In genomic region chr5:139396691-139397090, GRCh38 we compare ENCODE assay signal across 17 cellular contexts. TPM values are rescaled to one million over a fixed set of nuclear protein-coding genes. Genes with fewer than 3 reads are reported as not detected.
"Had no signal": no experiment of that assay in that cellular context is flagged by ENCODE, and none has a peak within 500 bp of the region (broad histone marks: within the 10 kb centered on the region; RNA-seq: fewer than 3 reads in every experiment).

No MANE protein-coding gene starts in this region.

- DNase-seq: activated CD4-positive, alpha-beta T cell treated with anti-CD3 and anti-CD28 coated beads for 1 hour; activated effector memory CD4-positive, alpha-beta T cell treated with Interleukin-2 at 50 U/mL for 16 hours; activated naive CD8-positive, alpha-beta T cell treated with anti-CD3 and anti-CD28 coated beads for 36 hours; foreskin melanocyte; islet precursor cell; nucleus accumbens; stimulated activated CD4-positive, alpha-beta T cell treated with anti-CD3 and anti-CD28 coated beads, Interleukin-2, amount 100 ng/mL, for 48 hours; stimulated activated naive CD8-positive, alpha-beta T cell treated with anti-CD3 and anti-CD28 coated beads, Interleukin-15, Interleukin-2, amounts not matched to agents 100 U/mL and 50 U/mL, for 24 hours; T-helper 9 cell; upper lobe of left lung had no signal

- H3K4me3 ChIP-seq: breast epithelium, suprapubic skin, upper lobe of left lung had no signal

- H3K36me3 ChIP-seq: breast epithelium, suprapubic skin, upper lobe of left lung had no signal

- H3K9me3 ChIP-seq: breast epithelium, suprapubic skin, upper lobe of left lung had no signal

- H3K4me3 Mint-ChIP-seq: activated naive CD8-positive, alpha-beta T cell treated with anti-CD3 and anti-CD28 coated beads for 36 hours had no signal

- H3K27ac Mint-ChIP-seq: activated naive CD8-positive, alpha-beta T cell treated with anti-CD3 and anti-CD28 coated beads for 36 hours; progenitor cell of endocrine pancreas had no signal

- H3K27ac ChIP-seq: breast epithelium, suprapubic skin, upper lobe of left lung had no signal

- H3K9me3 Mint-ChIP-seq: activated naive CD8-positive, alpha-beta T cell treated with anti-CD3 and anti-CD28 coated beads for 36 hours had no signal

- ATAC-seq: sciatic nerve; stimulated activated naive CD8-positive, alpha-beta T cell treated with anti-CD3 and anti-CD28 coated beads, Interleukin-15, Interleukin-2, amounts not matched to agents 100 U/mL and 50 U/mL, for 24 hours had no signal

- H3K27me3 Mint-ChIP-seq: activated naive CD8-positive, alpha-beta T cell treated with anti-CD3 and anti-CD28 coated beads for 36 hours had no signal

RNA-seq across cellular contexts. Expression of gene MZB1, which starts 7.0 kb away (rescaled TPM):
- total RNA-seq: SK-MEL-5, suprapubic skin had no signal

RNA-seq across cellular contexts. Expression of gene SLC23A1, which starts 13.6 kb away (rescaled TPM):
- total RNA-seq: activated naive CD8-positive, alpha-beta T cell treated with anti-CD3 and anti-CD28 coated beads for 36 hours; aorta; myocyte; sciatic nerve; SK-MEL-5 had no signal
